In the genomic region with DNA sequence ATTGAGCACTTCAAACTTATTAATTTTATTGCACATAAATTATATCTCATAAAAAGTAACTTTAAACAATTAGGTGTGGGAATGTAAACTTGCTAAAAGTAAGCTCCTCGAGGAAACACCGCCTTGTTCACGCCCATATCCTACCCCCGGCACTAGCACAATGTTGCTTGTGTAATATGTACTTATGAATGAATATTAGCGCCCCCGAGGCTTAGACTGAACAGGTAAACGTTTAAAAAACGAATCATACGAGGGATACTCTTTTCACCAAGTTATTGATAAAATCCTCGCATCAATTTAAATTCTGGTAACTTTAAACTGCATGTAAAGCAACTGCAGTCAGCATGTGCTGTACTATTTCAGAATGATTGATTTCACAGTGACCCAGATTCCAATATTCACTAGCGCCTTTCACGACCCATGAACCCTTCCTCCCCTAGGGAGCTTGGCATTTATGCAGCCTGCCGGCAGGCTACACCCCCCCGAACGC, we compare ENCODE assay signal across 8 cellular contexts. TPM values are rescaled to one million over a fixed set of nuclear protein-coding genes. Genes with fewer than 3 reads are reported as not detected.
DNase-seq lines count a peak whose midpoint lies in the region; ATAC-seq, FAIRE-seq and TF ChIP-seq lines count a peak whose summit lies in the region.

No MANE protein-coding gene starts in this region.

- DNase-seq in GM12865 (ENCODE audit: low read depth) (peak; percentile 44), KG1 (lab: John Stamatoyannopoulos, UW) (peak; percentile 72), right atrium auricular region (ENCODE audit: low spot score) (no peak), RCC 7860 (ENCODE audit: low spot score) (no peak), superior temporal gyrus (ENCODE audit: extremely low spot score) (no peak)
- peak; percentile 29 for DNase-seq in activated CD4-positive, alpha-beta memory T cell treated with anti-CD3 and anti-CD28 coated beads for 36 hours

- intact Hi-C loops in activated CD4-positive, alpha-beta memory T cell treated with anti-CD3 and anti-CD28 coated beads for 36 hours (cut with micrococcal nuclease), result loop anchor here (1.0 to 10.0 kb wide), 17 partner anchors 89 to 1961 kb away; a partner anchor contains a TSS

- H3K27ac Mint-ChIP-seq in activated CD4-positive, alpha-beta memory T cell treated with anti-CD3 and anti-CD28 coated beads for 36 hours, result peak overlapping the region; percentile 96

- peak; percentile 5 for ATAC-seq in GM21576 (IDR thresholded peaks at IDR 0.05; ENCODE audit: unreplicated experiment)

- CTCF ChIA-PET in activated CD4-positive, alpha-beta memory T cell treated with anti-CD3 and anti-CD28 coated beads for 36 hours (lab: Charles Lee), result interaction anchor here (2.5 to 5.3 kb wide), 2 partner anchors 127 to 135 kb away, joined by 8 to 53 read pairs; no protein-coding TSS in a partner anchor

- TF ChIP-seq CTCF in GM12865 (IDR thresholded peaks at IDR 0.05; ENCODE audit: insufficient read depth, low read depth, low read length, missing control alignments) (no peak), right atrium auricular region (IDR thresholded peaks at IDR 0.05) (no peak)

- H3K36me3 ChIP-seq in right atrium auricular region (no peaks in the 10 kb centered on the region), skeletal muscle tissue (ENCODE audit: control insufficient read depth in 3 of 3, insufficient read depth in 3 of 3, low read length in 3 of 3) (peaks cover 3 to 12% (median 6%) of the 10 kb centered on the region in 3 donors)

- H3K9me3 ChIP-seq in right atrium auricular region (no peaks in the 10 kb centered on the region), skeletal muscle tissue (ENCODE audit: control insufficient read depth in 3 of 3, low read length in 3 of 3) (no peaks in the 10 kb centered on the region)

- peak overlapping the region; percentile 82 to 92 for H3K27ac ChIP-seq in right atrium auricular region
- H3K27ac ChIP-seq in skeletal muscle tissue (ENCODE audit: low read depth, low read length), result peak overlapping the region; percentile 77

- H3K27me3 ChIP-seq in right atrium auricular region (no peaks in the 10 kb centered on the region), skeletal muscle tissue (ENCODE audit: control insufficient read depth in 3 of 3, insufficient read depth in 3 of 3, low read length in 3 of 3) (no peaks in the 10 kb centered on the region)

- no peaks in the 10 kb centered on the region for H3K27me3 Mint-ChIP-seq in activated CD4-positive, alpha-beta memory T cell treated with anti-CD3 and anti-CD28 coated beads for 36 hours

- H3K9ac ChIP-seq in skeletal muscle tissue (ENCODE audit: low read depth in 1 of 3, low read length in 3 of 3), result peak overlapping the region; percentile 91 to 93 (median 92)

- peak overlapping the region; percentile 98 for H3K4me3 Mint-ChIP-seq in activated CD4-positive, alpha-beta memory T cell treated with anti-CD3 and anti-CD28 coated beads for 36 hours

- H3K9me3 Mint-ChIP-seq in activated CD4-positive, alpha-beta memory T cell treated with anti-CD3 and anti-CD28 coated beads for 36 hours, result no peaks in the 10 kb centered on the region

- peaks cover 39% of the 10 kb centered on the region for H3K4me1 Mint-ChIP-seq in activated CD4-positive, alpha-beta memory T cell treated with anti-CD3 and anti-CD28 coated beads for 36 hours (ENCODE audit: low read depth)

- FAIRE-seq in RCC 7860 (lab: Jason Lieb, UNC), result no peak

- peak overlapping the region; percentile 58 for H3K4me3 ChIP-seq in GM12865 (ENCODE audit: low read depth, low read length)
- peak overlapping the region; percentile 70 to 82 for H3K4me3 ChIP-seq in right atrium auricular region
- peak overlapping the region; percentile 91 to 99 (median 96) for H3K4me3 ChIP-seq in skeletal muscle tissue (ENCODE audit: low read length in 3 of 3)

- peaks cover 28% of the 10 kb centered on the region for H3K36me3 Mint-ChIP-seq in activated CD4-positive, alpha-beta memory T cell treated with anti-CD3 and anti-CD28 coated beads for 36 hours

- H3K4me1 ChIP-seq in right atrium auricular region (peaks cover 0 to 17% of the 10 kb centered on the region in 2 donors), skeletal muscle tissue (ENCODE audit: control insufficient read depth in 3 of 3, insufficient read depth in 3 of 3, low read length in 3 of 3) (peaks cover 0 to 4% (median 3%) of the 10 kb centered on the region in 3 donors)

- POLR2A ChIA-PET in activated CD4-positive, alpha-beta memory T cell treated with anti-CD3 and anti-CD28 coated beads for 36 hours (lab: Charles Lee), result interaction anchor here (0.9 kb wide), 1 partner anchor 105 kb away, joined by 8 read pairs; no protein-coding TSS in a partner anchor

RNA-seq across cellular contexts. Expression of a gene that starts 0.6 kb away (rescaled TPM):
- 10 to 100 TPM; 45.1 to 48.5 TPM for total RNA-seq in activated CD4-positive, alpha-beta memory T cell treated with anti-CD3 and anti-CD28 coated beads for 36 hours
- 10 to 100 TPM; 10.7 to 11.1 TPM for total RNA-seq in right atrium auricular region
- 12.5 TPM for total RNA-seq in skeletal muscle tissue

RNA-seq across cellular contexts. Expression of a gene that starts 49.8 kb away (rescaled TPM):
- total RNA-seq in activated CD4-positive, alpha-beta memory T cell treated with anti-CD3 and anti-CD28 coated beads for 36 hours, result not detected
- total RNA-seq in right atrium auricular region, result not detected
- total RNA-seq in skeletal muscle tissue, result not detected

Comparison
In these comparisons a context has a peak if more than half of its experiments do, and no peak if none do; other contexts are left out.
1. DNase-seq: peak in GM12865 (single experiment), KG1 (single experiment) and activated CD4-positive, alpha-beta memory T cell treated with anti-CD3 and anti-CD28 coated beads for 36 hours (single experiment); none in right atrium auricular region (single experiment), RCC 7860 (single experiment) and superior temporal gyrus (single experiment).
2. Peak in every context shown above with its lines, with median percentiles within 50 percentile points of each other: H3K4me3 ChIP-seq.